10 cellular contexts compared by ENCODE assay signal in genomic region chr14:71398450-71398849, GRCh38.
DNase-seq lines count a peak whose midpoint lies in the region; ATAC-seq and TF ChIP-seq lines count a peak whose summit lies in the region.
"Had no signal": no experiment of that assay in that cellular context is flagged by ENCODE, and none has a peak within 500 bp of the region (broad histone marks: within the 10 kb centered on the region; RNA-seq: fewer than 3 reads in every experiment).

No MANE protein-coding gene starts in this region.

- peaks cover 2% of the 10 kb centered on the region for H3K36me3 Mint-ChIP-seq in activated CD4-positive, alpha-beta T cell treated with anti-CD3 and anti-CD28 coated beads for 36 hours (ENCODE audit: low read depth)
- no peaks in the 10 kb centered on the region for H3K36me3 Mint-ChIP-seq in T-helper 17 cell (ENCODE audit: low read depth)
- H3K36me3 Mint-ChIP-seq in stimulated activated effector memory CD8-positive, alpha-beta T cell treated with anti-CD3 and anti-CD28 coated beads, Interleukin-12 subunit alpha, Interleukin-12 subunit beta, amount 100 ng/mL, for 72 hours = peaks cover 8% of the 10 kb centered on the region

- peaks cover 41% of the 10 kb centered on the region for H3K4me1 Mint-ChIP-seq in activated CD4-positive, alpha-beta T cell treated with anti-CD3 and anti-CD28 coated beads for 36 hours
- H3K4me1 Mint-ChIP-seq in T-helper 17 cell = peaks cover 26% of the 10 kb centered on the region
- H3K4me1 Mint-ChIP-seq in stimulated activated effector memory CD8-positive, alpha-beta T cell treated with anti-CD3 and anti-CD28 coated beads, Interleukin-12 subunit alpha, Interleukin-12 subunit beta, amount 100 ng/mL, for 72 hours = peaks cover 56% of the 10 kb centered on the region

- no peaks in the 10 kb centered on the region for H3K9me3 ChIP-seq in T-helper 17 cell (ENCODE audit: control insufficient read depth, low read length, poor library complexity, severe bottlenecking)

- POLR2A ChIA-PET in activated CD4-positive, alpha-beta T cell treated with anti-CD3 and anti-CD28 coated beads for 36 hours (lab: Charles Lee) = interaction anchor here (0.7 to 1.4 kb wide), 3 partner anchors 77 to 256 kb away, joined by 3 to 9 read pairs (median 3); no protein-coding TSS in a partner anchor
- POLR2A ChIA-PET in RWPE1 (lab: Yijun Ruan, JAX; ENCODE audit: low non-redundant PET) = no interaction called here

- no peaks in the 10 kb centered on the region for H3K27me3 Mint-ChIP-seq in activated CD4-positive, alpha-beta T cell treated with anti-CD3 and anti-CD28 coated beads for 36 hours
- no peaks in the 10 kb centered on the region for H3K27me3 Mint-ChIP-seq in T-helper 17 cell

- peak overlapping the region; percentile 55 for H3K27ac Mint-ChIP-seq in activated CD4-positive, alpha-beta T cell treated with anti-CD3 and anti-CD28 coated beads for 36 hours
- peak overlapping the region; percentile 92 for H3K27ac Mint-ChIP-seq in T-helper 17 cell
- H3K27ac Mint-ChIP-seq in stimulated activated effector memory CD8-positive, alpha-beta T cell treated with anti-CD3 and anti-CD28 coated beads, Interleukin-12 subunit alpha, Interleukin-12 subunit beta, amount 100 ng/mL, for 72 hours = peak overlapping the region; percentile 92

- intact Hi-C loops in activated CD4-positive, alpha-beta T cell treated with anti-CD3 and anti-CD28 coated beads for 36 hours (cut with DNase I, micrococcal nuclease) = loop anchor here (2.0 to 5.0 kb wide), 5 partner anchors 66 to 256 kb away; partner anchors contain the start of gene SIPA1L1 (in 1 of the 2)

- peak; percentile 19 for DNase-seq in activated CD4-positive, alpha-beta T cell treated with anti-CD3 and anti-CD28 coated beads for 36 hours
- no peak for DNase-seq in activated CD4-positive, alpha-beta T cell treated with anti-CD3 and anti-CD28 coated beads, Interleukin-2, amount 50 U/mL, for 48 hours
- no peak for DNase-seq in T-helper 17 cell
- DNase-seq in stimulated activated effector memory CD8-positive, alpha-beta T cell treated with anti-CD3 and anti-CD28 coated beads, Interleukin-12 subunit alpha, Interleukin-12 subunit beta, amount 100 ng/mL, for 72 hours (ENCODE audit: low spot score in 2 of 2) = no peak
- no peak for DNase-seq in stimulated activated CD4-positive, alpha-beta T cell treated with anti-CD3 and anti-CD28 coated beads, Interleukin-4, amount 100 ng/mL, for 4 hours
- DNase-seq in RWPE1 (ENCODE audit: low spot score) = no peak
- DNase-seq: DMS79 treated with DMSO at 0.1 percent for 48 hours had no signal

- H3K27ac ChIP-seq in RWPE1 = no peak overlapping the region
- H3K27ac ChIP-seq: 22Rv1 had no signal

- peak; percentile 37 for ATAC-seq in activated CD4-positive, alpha-beta T cell treated with anti-CD3 and anti-CD28 coated beads for 36 hours
- peak; percentile 15 for ATAC-seq in HG02885 (IDR thresholded peaks at IDR 0.05; ENCODE audit: poor library complexity, unreplicated experiment)
- ATAC-seq in T-helper 17 cell = peak; percentile 7
- ATAC-seq in stimulated activated effector memory CD8-positive, alpha-beta T cell treated with anti-CD3 and anti-CD28 coated beads, Interleukin-12 subunit alpha, Interleukin-12 subunit beta, amount 100 ng/mL, for 72 hours = peak; percentile 14
- ATAC-seq in HG03469 (IDR thresholded peaks at IDR 0.05; ENCODE audit: unreplicated experiment) = no peak

- TF ChIP-seq CTCF in RWPE1 (conservative IDR thresholded peaks at IDR 0.05; ENCODE audit: low read depth) = no peak

- CTCF ChIA-PET in activated CD4-positive, alpha-beta T cell treated with anti-CD3 and anti-CD28 coated beads for 36 hours (lab: Charles Lee) = interaction anchor here (0.5 to 1.7 kb wide), 4 partner anchors 64 to 294 kb away, joined by 3 to 6 read pairs (median 3); no protein-coding TSS in a partner anchor
- CTCF ChIA-PET in RWPE1 (lab: Yijun Ruan, JAX) = no interaction called here

- H3K9me3 Mint-ChIP-seq in activated CD4-positive, alpha-beta T cell treated with anti-CD3 and anti-CD28 coated beads for 36 hours (ENCODE audit: low read depth) = no peaks in the 10 kb centered on the region
- no peaks in the 10 kb centered on the region for H3K9me3 Mint-ChIP-seq in stimulated activated effector memory CD8-positive, alpha-beta T cell treated with anti-CD3 and anti-CD28 coated beads, Interleukin-12 subunit alpha, Interleukin-12 subunit beta, amount 100 ng/mL, for 72 hours

- no peak overlapping the region for H3K4me3 Mint-ChIP-seq in activated CD4-positive, alpha-beta T cell treated with anti-CD3 and anti-CD28 coated beads for 36 hours
- no peak overlapping the region for H3K4me3 Mint-ChIP-seq in T-helper 17 cell
- peak overlapping the region; percentile 14 for H3K4me3 Mint-ChIP-seq in stimulated activated effector memory CD8-positive, alpha-beta T cell treated with anti-CD3 and anti-CD28 coated beads, Interleukin-12 subunit alpha, Interleukin-12 subunit beta, amount 100 ng/mL, for 72 hours
